In genomic region chr12:81078469-81079196, GRCh38 we compare ENCODE assay signal across 8 cellular contexts. TPM values are rescaled to one million over a fixed set of nuclear protein-coding genes. Genes with fewer than 3 reads are reported as not detected.
A peak's percentile ranks its signal among the peaks of the same experiment; 100 is the strongest.
DNase-seq lines count a peak whose midpoint lies in the region; ATAC-seq and TF ChIP-seq lines count a peak whose summit lies in the region.

No MANE protein-coding gene starts in this region.

- H3K36me3 ChIP-seq in left lung: no peaks in the 10 kb centered on the region

- no peaks in the 10 kb centered on the region for H3K9me3 ChIP-seq in left lung

- peak overlapping the region; percentile 27 to 75 (median 58) for H3K4me3 ChIP-seq in dorsolateral prefrontal cortex
- H3K4me3 ChIP-seq in left lung: peak overlapping the region; percentile 46 to 57

- DNase-seq in HuH-7 (ENCODE audit: low spot score) (peak; percentile 43), dorsolateral prefrontal cortex (no peak), left lung (peak; percentile 20 to 48), SW480 (ENCODE audit: low spot score) (no peak)
- no peak for DNase-seq in stimulated activated CD8-positive, alpha-beta memory T cell treated with anti-CD3 and anti-CD28 coated beads, Interleukin-4, amount 100 ng/mL, for 48 hours

- H3K4me1 ChIP-seq in left lung: no peaks in the 10 kb centered on the region

- peak overlapping the region in 30 of 59 donors; percentile 5 to 86 (median 62) for H3K27ac ChIP-seq in dorsolateral prefrontal cortex
- peak overlapping the region; percentile 62 to 85 for H3K27ac ChIP-seq in left lung
- H3K27ac ChIP-seq in temporal lobe (ENCODE audit: low read depth, low read length): peak overlapping the region; percentile 6

- H3K27me3 ChIP-seq in dorsolateral prefrontal cortex (peaks cover 0 to 28% (median 13%) of the 10 kb centered on the region in 45 donors), left lung (peaks cover 0 to 22% of the 10 kb centered on the region in 2 donors)

- TF ChIP-seq CTCF in dorsolateral prefrontal cortex (IDR thresholded peaks at IDR 0.05 in 54 of 56, conservative IDR thresholded peaks at IDR 0.05 in 2 of 56; ENCODE audit: low read depth in 1 of 56, partially characterized antibody in 56 of 56) (no peak), left lung (IDR thresholded peaks at IDR 0.05) (no peak)

- intact Hi-C loops in dorsolateral prefrontal cortex (cut with DNase I) (no loop called here), left lung (cut with DNase I) (no loop called here)

- ATAC-seq in left lung: peak; percentile 69
- no peak for ATAC-seq in GM19351 (IDR thresholded peaks at IDR 0.05; ENCODE audit: unreplicated experiment)
- no peak for ATAC-seq in HG03095 (IDR thresholded peaks at IDR 0.05; ENCODE audit: unreplicated experiment)

RNA-seq across cellular contexts. Expression of gene ACSS3, which starts 0.8 kb away (rescaled TPM):
- 10 to 100 TPM in 119 of 120 experiments, 1 to 10 TPM in 1; 9.7 to 50.1 (median 21.6) TPM for total RNA-seq in dorsolateral prefrontal cortex
- 10 to 100 TPM; 22.9 to 42.7 TPM for total RNA-seq in left lung
- total RNA-seq in temporal lobe: 6.9 TPM

Comparison
In these comparisons a context has a peak if more than half of its experiments do, and no peak if none do; other contexts are left out.
1. DNase-seq: peak in HuH-7 (single experiment) and left lung (2 of 2); none in dorsolateral prefrontal cortex (0 of 10), SW480 (single experiment) and stimulated activated CD8-positive, alpha-beta memory T cell treated with anti-CD3 and anti-CD28 coated beads, Interleukin-4, amount 100 ng/mL, for 48 hours (single experiment).
2. H3K27ac ChIP-seq: peak in every context shown above with its lines; median percentile 74 in left lung; 62 in dorsolateral prefrontal cortex; 6 in temporal lobe.